ENCODE assay signal across 9 cellular contexts in genomic region chr20:59031326-59032022, GRCh38. TPM values are rescaled to one million over a fixed set of nuclear protein-coding genes. Genes with fewer than 3 reads are reported as not detected.
DNase-seq lines count a peak whose midpoint lies in the region; ATAC-seq and TF ChIP-seq lines count a peak whose summit lies in the region.
"Had no signal": no experiment of that assay in that cellular context is flagged by ENCODE, and none has a peak within 500 bp of the region (broad histone marks: within the 10 kb centered on the region; RNA-seq: fewer than 3 reads in every experiment).

No MANE protein-coding gene starts in this region.

- RAD21 ChIA-PET in HCT116 (lab: Charles Lee; ENCODE audit: low non-redundant PET in 1 of 2, low total read pairs in 2 of 2, uncharacterized antibody in 2 of 2, unreplicated experiment in 2 of 2): no interaction called here

- peak overlapping the region; percentile 81 for H3K4me2 ChIP-seq in HCT116 (ENCODE audit: low read length)

- peak overlapping the region; percentile 93 for H3K4me3 Mint-ChIP-seq in activated naive CD8-positive, alpha-beta T cell

- H3K36me3 Mint-ChIP-seq in activated naive CD8-positive, alpha-beta T cell: peaks cover 25% of the 10 kb centered on the region

- H3K9me3 Mint-ChIP-seq in activated naive CD8-positive, alpha-beta T cell (ENCODE audit: low read depth): no peaks in the 10 kb centered on the region

- no peak for DNase-seq in AG09309 (ENCODE audit: low read depth)
- no peak for DNase-seq in HCT116 (ENCODE audit: low read depth, low spot score)
- no peak for DNase-seq in tibial nerve (ENCODE audit: low spot score in 2 of 2)
- no peak for DNase-seq in glomerular visceral epithelial cell (ENCODE audit: extremely low spot score)
- DNase-seq in Kasumi-1 (lab: John Stamatoyannopoulos, UW): no peak
- no peak for DNase-seq in cerebellar cortex (ENCODE audit: low spot score)

- H3K27ac ChIP-seq in HCT116 (ENCODE audit: low read depth, low read length) (peak overlapping the region; percentile 78), layer of hippocampus (ENCODE audit: low read depth, low read length) (peak overlapping the region; percentile 93), tibial nerve (peak overlapping the region; percentile 79 to 92 (median 89))

- H3K27ac Mint-ChIP-seq in activated naive CD8-positive, alpha-beta T cell: peak overlapping the region; percentile 95

- no peaks in the 10 kb centered on the region for H3K9me3 ChIP-seq in HCT116 (ENCODE audit: control insufficient read depth in 1 of 2, insufficient read depth in 1 of 2, low read depth in 1 of 2, low read length in 2 of 2)
- no peaks in the 10 kb centered on the region for H3K9me3 ChIP-seq in tibial nerve

- peaks cover 70% of the 10 kb centered on the region for H3K79me2 ChIP-seq in HCT116 (ENCODE audit: insufficient read depth, low read length)

- CTCF ChIA-PET in HCT116 (lab: Charles Lee): interaction anchor here (1.0 to 1.3 kb wide), 5 partner anchors 12 to 425 kb away, joined by 3 to 4 read pairs (median 3); partner anchors contain the start of gene TUBB1

- peaks cover 42 to 49% of the 10 kb centered on the region in 2 experiments for H3K36me3 ChIP-seq in HCT116 (ENCODE audit: control insufficient read depth in 1 of 2, insufficient read depth in 2 of 2, low read length in 2 of 2)
- peaks cover 0 to 45% (median 15%) of the 10 kb centered on the region in 3 donors for H3K36me3 ChIP-seq in tibial nerve

- H3K4me3 ChIP-seq in AG09309 (ENCODE audit: control insufficient read depth, low read depth, low read length) (peak overlapping the region; percentile 75), HCT116 (replicated peaks in 1 of 2; ENCODE audit: low read depth in 1 of 2, low read length in 2 of 2) (peak overlapping the region; percentile 86), tibial nerve (peak overlapping the region; percentile 84 to 89 (median 87))

- POLR2A ChIA-PET in HCT116 (lab: Charles Lee): interaction anchor here (0.9 to 1.9 kb wide), 3 partner anchors 8 to 90 kb away, joined by 3 to 13 read pairs (median 4); partner anchors contain the start of gene PRELID3B

- TF ChIP-seq CTCF in AG09309 (IDR thresholded peaks at IDR 0.05; ENCODE audit: control insufficient read depth, insufficient read depth, low read depth, low read length, missing control alignments) (no peak), HCT116 (IDR thresholded peaks at IDR 0.05 in 2 of 3, conservative IDR thresholded peaks at IDR 0.05 in 1 of 3; ENCODE audit: borderline replicate concordance in 1 of 3, insufficient read depth in 1 of 3, low read depth in 2 of 3, low read length in 2 of 3) (no peak), tibial nerve (IDR thresholded peaks at IDR 0.05) (no peak)

- no peak overlapping the region for H2AFZ ChIP-seq in HCT116 (ENCODE audit: low read depth, low read length, poor library complexity, severe bottlenecking)

- ATAC-seq in HCT116: no peak

- intact Hi-C loops in HCT116 (cut with micrococcal nuclease): loop anchor here (5.0 to 10.0 kb wide), 2 partner anchors 49 to 137 kb away; partner anchors contain the start of gene NELFCD

- TF ChIP-seq RAD21 in HCT116 (IDR thresholded peaks at IDR 0.05; ENCODE audit: low read depth): no peak

- TF ChIP-seq POLR2A in HCT116 (IDR thresholded peaks at IDR 0.05; ENCODE audit: borderline replicate concordance, extremely low read depth, insufficient read depth, insufficient read length): no peak
- no peak for TF ChIP-seq POLR2A in tibial nerve (IDR thresholded peaks at IDR 0.05)

- BruUV-seq in HCT116 (replicated peaks; lab: Mats Ljungman, UMichigan): no TSS peak

- peaks cover 20% of the 10 kb centered on the region; the same call in 1 of the 2 replicates for H4K20me1 ChIP-seq in HCT116 (ENCODE audit: insufficient read depth)

- no peaks in the 10 kb centered on the region for H3K9me2 ChIP-seq in HCT116 (ENCODE audit: insufficient read depth)

- H3K27me3 ChIP-seq in HCT116 (ENCODE audit: insufficient read depth, low read length): no peaks in the 10 kb centered on the region
- no peaks in the 10 kb centered on the region for H3K27me3 ChIP-seq in layer of hippocampus (ENCODE audit: control insufficient read depth, insufficient read depth, low read length)
- H3K27me3 ChIP-seq in tibial nerve: no peaks in the 10 kb centered on the region

- H3K9ac ChIP-seq in HCT116 (ENCODE audit: low read length): peak overlapping the region; percentile 86

- H3K27me3 Mint-ChIP-seq in activated naive CD8-positive, alpha-beta T cell: no peaks in the 10 kb centered on the region

- TF ChIP-seq EP300 in tibial nerve (IDR thresholded peaks at IDR 0.05): no peak

- 30 to 35% methylated on average over 17 to 18 of the region's 18 CpGs for WGBS in tibial nerve, 2 donors

- H3K4me1 Mint-ChIP-seq in activated naive CD8-positive, alpha-beta T cell (ENCODE audit: low read depth): peaks cover 60% of the 10 kb centered on the region

- H3K4me1 ChIP-seq in HCT116 (ENCODE audit: control insufficient read depth in 1 of 2, insufficient read depth in 2 of 2, low read length in 2 of 2) (peaks cover 10 to 25% of the 10 kb centered on the region in 2 experiments), tibial nerve (peaks cover 0 to 60% (median 45%) of the 10 kb centered on the region in 4 donors)

TF ChIP-seq in HCT116, 20 proteins besides CTCF, POLR2A, EP300 and RAD21:
- TF ChIP-seq ZBTB33 (IDR thresholded peaks at IDR 0.05; ENCODE audit: extremely low read depth, insufficient replicate concordance, low read length) (no peak), EZH2phosphoT487 (IDR thresholded peaks at IDR 0.05; ENCODE audit: borderline replicate concordance) (no peak)

RNA-seq across cellular contexts. Expression of gene ATP5F1E, which starts 0.7 kb away (rescaled TPM):
- 72.8 TPM for total RNA-seq in HCT116 (2021; ENCODE audit: unreplicated experiment)
- polyA plus RNA-seq in HCT116 (2012): 61.6 and 66.2 TPM in 2 replicates
- 10 to 100 TPM; 15.1 to 35.2 (median 27.7) TPM for total RNA-seq in tibial nerve

RNA-seq across cellular contexts. Expression of gene PRELID3B, which starts 11.1 kb away (rescaled TPM):
- total RNA-seq in HCT116 (2021; ENCODE audit: unreplicated experiment) (129 TPM), tibial nerve (10 to 100 TPM; 19.2 to 34.5 (median 23.1) TPM)
- polyA plus RNA-seq in HCT116 (2012): 110 and 112 TPM in 2 replicates

RNA-seq across cellular contexts. Expression of gene TUBB1, which starts 12.2 kb away (rescaled TPM):
- total RNA-seq in HCT116 (2021; ENCODE audit: unreplicated experiment) (not detected), tibial nerve (under 1 TPM in 3 of 4 donors, not detected in 1; 0.21 to 0.60 (median 0.59) TPM)
- 0.05 and 0.10 TPM in 2 replicates for polyA plus RNA-seq in HCT116 (2012)
- total RNA-seq: HT1080 had no signal

RNA-seq across cellular contexts. Expression of gene CTSZ, which starts 24.4 kb away (rescaled TPM):
- 100 TPM for total RNA-seq in HCT116 (2021; ENCODE audit: unreplicated experiment)
- polyA plus RNA-seq in HCT116 (2012): 129 TPM in 2 replicates
- total RNA-seq in tibial nerve: 100 to 1,000 TPM in 2 of 4 donors, 10 to 100 TPM in 2; 83.5 to 145 (median 105) TPM

RNA-seq across cellular contexts. Expression of gene NELFCD, which starts 50.4 kb away (rescaled TPM):
- total RNA-seq in HCT116 (2021; ENCODE audit: unreplicated experiment) (88.2 TPM), tibial nerve (10 to 100 TPM; 54.2 to 72.9 (median 56.8) TPM)
- 79.7 and 80.1 TPM in 2 replicates for polyA plus RNA-seq in HCT116 (2012)
